Comparison of ENCODE assay signal across 3 cellular contexts in the genomic region with DNA sequence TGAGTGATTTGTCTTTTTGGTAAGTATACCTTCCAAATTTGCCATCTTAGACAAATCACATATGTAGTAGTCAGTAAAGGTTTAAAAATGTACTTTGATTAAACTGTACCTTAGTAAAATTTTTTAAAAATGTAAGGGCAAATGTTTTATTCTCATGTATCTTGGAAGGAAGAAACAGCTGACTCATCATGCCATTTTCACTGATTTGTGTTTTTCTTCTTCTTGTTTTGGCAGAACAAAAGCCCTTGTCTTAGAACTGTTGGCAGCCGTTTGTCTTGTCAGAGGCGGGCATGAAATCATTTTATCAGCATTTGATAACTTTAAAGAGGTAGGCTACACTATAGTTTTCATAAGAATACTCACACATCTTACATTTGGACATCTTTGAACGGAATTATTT.
TF ChIP-seq lines count a peak whose summit lies in the region.

No MANE protein-coding gene starts in this region.

TF ChIP-seq in A549, 52 proteins besides CTCF, POLR2A, EP300 and RAD21:
- TF ChIP-seq CBX8 (IDR thresholded peaks at IDR 0.05) (no peak), MAFK (IDR thresholded peaks at IDR 0.05; ENCODE audit: partially characterized antibody) (peak; percentile 94), EHF (CRISPR knock-in tag; IDR thresholded peaks at IDR 0.05) (no peak), NFE2L2 (conservative IDR thresholded peaks at IDR 0.05; ENCODE audit: low read length) (no peak)

TF ChIP-seq in SK-N-SH, 30 proteins besides CTCF, POLR2A, EP300 and RAD21 (continues in another document):
- no peak for TF ChIP-seq MEF2A (IDR thresholded peaks at IDR 0.05; ENCODE audit: borderline replicate concordance, low read depth)
- TF ChIP-seq FOXJ3 (CRISPR knock-in tag; IDR thresholded peaks at IDR 0.05) = no peak
- no peak for TF ChIP-seq GABPA (IDR thresholded peaks at IDR 0.05; ENCODE audit: low read depth)
- TF ChIP-seq, protein P1, sequence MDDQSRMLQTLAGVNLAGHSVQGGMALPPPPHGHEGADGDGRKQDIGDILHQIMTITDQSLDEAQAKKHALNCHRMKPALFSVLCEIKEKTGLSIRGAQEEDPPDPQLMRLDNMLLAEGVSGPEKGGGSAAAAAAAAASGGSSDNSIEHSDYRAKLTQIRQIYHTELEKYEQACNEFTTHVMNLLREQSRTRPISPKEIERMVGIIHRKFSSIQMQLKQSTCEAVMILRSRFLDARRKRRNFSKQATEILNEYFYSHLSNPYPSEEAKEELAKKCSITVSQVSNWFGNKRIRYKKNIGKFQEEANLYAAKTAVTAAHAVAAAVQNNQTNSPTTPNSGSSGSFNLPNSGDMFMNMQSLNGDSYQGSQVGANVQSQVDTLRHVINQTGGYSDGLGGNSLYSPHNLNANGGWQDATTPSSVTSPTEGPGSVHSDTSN (IDR thresholded peaks at IDR 0.05) = peak; percentile 92
- TF ChIP-seq, protein P2, sequence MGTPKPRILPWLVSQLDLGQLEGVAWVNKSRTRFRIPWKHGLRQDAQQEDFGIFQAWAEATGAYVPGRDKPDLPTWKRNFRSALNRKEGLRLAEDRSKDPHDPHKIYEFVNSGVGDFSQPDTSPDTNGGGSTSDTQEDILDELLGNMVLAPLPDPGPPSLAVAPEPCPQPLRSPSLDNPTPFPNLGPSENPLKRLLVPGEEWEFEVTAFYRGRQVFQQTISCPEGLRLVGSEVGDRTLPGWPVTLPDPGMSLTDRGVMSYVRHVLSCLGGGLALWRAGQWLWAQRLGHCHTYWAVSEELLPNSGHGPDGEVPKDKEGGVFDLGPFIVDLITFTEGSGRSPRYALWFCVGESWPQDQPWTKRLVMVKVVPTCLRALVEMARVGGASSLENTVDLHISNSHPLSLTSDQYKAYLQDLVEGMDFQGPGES (IDR thresholded peaks at IDR 0.05; ENCODE audit: low read depth, low read length) = no peak
- no peak for TF ChIP-seq NRF1 (IDR thresholded peaks at IDR 0.05; ENCODE audit: low read depth, low read length)
- no peak for TF ChIP-seq ELF1 (IDR thresholded peaks at IDR 0.05)
- TF ChIP-seq SMC3 (IDR thresholded peaks at IDR 0.05; ENCODE audit: low read depth, low read length) = no peak
- TF ChIP-seq, protein P3, sequence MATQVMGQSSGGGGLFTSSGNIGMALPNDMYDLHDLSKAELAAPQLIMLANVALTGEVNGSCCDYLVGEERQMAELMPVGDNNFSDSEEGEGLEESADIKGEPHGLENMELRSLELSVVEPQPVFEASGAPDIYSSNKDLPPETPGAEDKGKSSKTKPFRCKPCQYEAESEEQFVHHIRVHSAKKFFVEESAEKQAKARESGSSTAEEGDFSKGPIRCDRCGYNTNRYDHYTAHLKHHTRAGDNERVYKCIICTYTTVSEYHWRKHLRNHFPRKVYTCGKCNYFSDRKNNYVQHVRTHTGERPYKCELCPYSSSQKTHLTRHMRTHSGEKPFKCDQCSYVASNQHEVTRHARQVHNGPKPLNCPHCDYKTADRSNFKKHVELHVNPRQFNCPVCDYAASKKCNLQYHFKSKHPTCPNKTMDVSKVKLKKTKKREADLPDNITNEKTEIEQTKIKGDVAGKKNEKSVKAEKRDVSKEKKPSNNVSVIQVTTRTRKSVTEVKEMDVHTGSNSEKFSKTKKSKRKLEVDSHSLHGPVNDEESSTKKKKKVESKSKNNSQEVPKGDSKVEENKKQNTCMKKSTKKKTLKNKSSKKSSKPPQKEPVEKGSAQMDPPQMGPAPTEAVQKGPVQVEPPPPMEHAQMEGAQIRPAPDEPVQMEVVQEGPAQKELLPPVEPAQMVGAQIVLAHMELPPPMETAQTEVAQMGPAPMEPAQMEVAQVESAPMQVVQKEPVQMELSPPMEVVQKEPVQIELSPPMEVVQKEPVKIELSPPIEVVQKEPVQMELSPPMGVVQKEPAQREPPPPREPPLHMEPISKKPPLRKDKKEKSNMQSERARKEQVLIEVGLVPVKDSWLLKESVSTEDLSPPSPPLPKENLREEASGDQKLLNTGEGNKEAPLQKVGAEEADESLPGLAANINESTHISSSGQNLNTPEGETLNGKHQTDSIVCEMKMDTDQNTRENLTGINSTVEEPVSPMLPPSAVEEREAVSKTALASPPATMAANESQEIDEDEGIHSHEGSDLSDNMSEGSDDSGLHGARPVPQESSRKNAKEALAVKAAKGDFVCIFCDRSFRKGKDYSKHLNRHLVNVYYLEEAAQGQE (IDR thresholded peaks at IDR 0.05; ENCODE audit: low read depth, low read length) = no peak
- no peak for TF ChIP-seq SIN3A (IDR thresholded peaks at IDR 0.05; ENCODE audit: borderline replicate concordance, low read depth, low read length)
- peak; percentile 69 for TF ChIP-seq NFIC (IDR thresholded peaks at IDR 0.05; ENCODE audit: borderline replicate concordance)
- TF ChIP-seq, protein P4, sequence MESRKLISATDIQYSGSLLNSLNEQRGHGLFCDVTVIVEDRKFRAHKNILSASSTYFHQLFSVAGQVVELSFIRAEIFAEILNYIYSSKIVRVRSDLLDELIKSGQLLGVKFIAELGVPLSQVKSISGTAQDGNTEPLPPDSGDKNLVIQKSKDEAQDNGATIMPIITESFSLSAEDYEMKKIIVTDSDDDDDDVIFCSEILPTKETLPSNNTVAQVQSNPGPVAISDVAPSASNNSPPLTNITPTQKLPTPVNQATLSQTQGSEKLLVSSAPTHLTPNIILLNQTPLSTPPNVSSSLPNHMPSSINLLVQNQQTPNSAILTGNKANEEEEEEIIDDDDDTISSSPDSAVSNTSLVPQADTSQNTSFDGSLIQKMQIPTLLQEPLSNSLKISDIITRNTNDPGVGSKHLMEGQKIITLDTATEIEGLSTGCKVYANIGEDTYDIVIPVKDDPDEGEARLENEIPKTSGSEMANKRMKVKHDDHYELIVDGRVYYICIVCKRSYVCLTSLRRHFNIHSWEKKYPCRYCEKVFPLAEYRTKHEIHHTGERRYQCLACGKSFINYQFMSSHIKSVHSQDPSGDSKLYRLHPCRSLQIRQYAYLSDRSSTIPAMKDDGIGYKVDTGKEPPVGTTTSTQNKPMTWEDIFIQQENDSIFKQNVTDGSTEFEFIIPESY (IDR thresholded peaks at IDR 0.05; ENCODE audit: borderline replicate concordance, low read depth) = no peak
- TF ChIP-seq FOXM1 (IDR thresholded peaks at IDR 0.05; ENCODE audit: low read depth) = no peak
- no peak for TF ChIP-seq RFX5 (IDR thresholded peaks at IDR 0.05; ENCODE audit: low read length)
- TF ChIP-seq YY1 (IDR thresholded peaks at IDR 0.05; ENCODE audit: low read depth) = no peak
- no peak for TF ChIP-seq RCOR1 (IDR thresholded peaks at IDR 0.05; ENCODE audit: low read length)
- peak; percentile 71 for TF ChIP-seq TCF12 (IDR thresholded peaks at IDR 0.05)
- no peak for TF ChIP-seq MXI1 (IDR thresholded peaks at IDR 0.05; ENCODE audit: low read depth, low read length)
- peak; percentile 53 for TF ChIP-seq JUND (IDR thresholded peaks at IDR 0.05)
- TF ChIP-seq TEAD4 (IDR thresholded peaks at IDR 0.05; ENCODE audit: borderline replicate concordance, insufficient read depth) = no peak
- TF ChIP-seq, protein P5, sequence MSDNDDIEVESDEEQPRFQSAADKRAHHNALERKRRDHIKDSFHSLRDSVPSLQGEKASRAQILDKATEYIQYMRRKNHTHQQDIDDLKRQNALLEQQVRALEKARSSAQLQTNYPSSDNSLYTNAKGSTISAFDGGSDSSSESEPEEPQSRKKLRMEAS (IDR thresholded peaks at IDR 0.05; ENCODE audit: low read depth) = no peak
- TF ChIP-seq, protein P6, sequence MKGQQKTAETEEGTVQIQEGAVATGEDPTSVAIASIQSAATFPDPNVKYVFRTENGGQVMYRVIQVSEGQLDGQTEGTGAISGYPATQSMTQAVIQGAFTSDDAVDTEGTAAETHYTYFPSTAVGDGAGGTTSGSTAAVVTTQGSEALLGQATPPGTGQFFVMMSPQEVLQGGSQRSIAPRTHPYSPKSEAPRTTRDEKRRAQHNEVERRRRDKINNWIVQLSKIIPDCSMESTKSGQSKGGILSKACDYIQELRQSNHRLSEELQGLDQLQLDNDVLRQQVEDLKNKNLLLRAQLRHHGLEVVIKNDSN (IDR thresholded peaks at IDR 0.05; ENCODE audit: borderline replicate concordance, low read depth) = no peak

TF ChIP-seq in endothelial cell of umbilical vein, 7 proteins besides CTCF, POLR2A, EP300 and RAD21:
- no peak for TF ChIP-seq FOS (IDR thresholded peaks at IDR 0.05; ENCODE audit: borderline replicate concordance, insufficient read depth, low read length)
- TF ChIP-seq GATA2 (IDR thresholded peaks at IDR 0.05; ENCODE audit: insufficient read depth, insufficient read length, low read depth, low read length) = no peak
- TF ChIP-seq, protein P5 (IDR thresholded peaks at IDR 0.05; ENCODE audit: insufficient read depth, insufficient read length) = no peak
- no peak for TF ChIP-seq POLR2AphosphoS5 (IDR thresholded peaks at IDR 0.05; ENCODE audit: insufficient read depth, low read depth, low read length)
- TF ChIP-seq JUN (IDR thresholded peaks at IDR 0.05; ENCODE audit: borderline replicate concordance, insufficient read depth, insufficient read length, low read depth) = no peak
- TF ChIP-seq EZH2 (IDR thresholded peaks at IDR 0.05; ENCODE audit: borderline replicate concordance, low read depth, low read length, severe bottlenecking) = no peak
- TF ChIP-seq MYC (IDR thresholded peaks at IDR 0.05; ENCODE audit: low read depth, low read length) = no peak
